ENCODE assay signal across 8 cellular contexts in the genomic region with DNA sequence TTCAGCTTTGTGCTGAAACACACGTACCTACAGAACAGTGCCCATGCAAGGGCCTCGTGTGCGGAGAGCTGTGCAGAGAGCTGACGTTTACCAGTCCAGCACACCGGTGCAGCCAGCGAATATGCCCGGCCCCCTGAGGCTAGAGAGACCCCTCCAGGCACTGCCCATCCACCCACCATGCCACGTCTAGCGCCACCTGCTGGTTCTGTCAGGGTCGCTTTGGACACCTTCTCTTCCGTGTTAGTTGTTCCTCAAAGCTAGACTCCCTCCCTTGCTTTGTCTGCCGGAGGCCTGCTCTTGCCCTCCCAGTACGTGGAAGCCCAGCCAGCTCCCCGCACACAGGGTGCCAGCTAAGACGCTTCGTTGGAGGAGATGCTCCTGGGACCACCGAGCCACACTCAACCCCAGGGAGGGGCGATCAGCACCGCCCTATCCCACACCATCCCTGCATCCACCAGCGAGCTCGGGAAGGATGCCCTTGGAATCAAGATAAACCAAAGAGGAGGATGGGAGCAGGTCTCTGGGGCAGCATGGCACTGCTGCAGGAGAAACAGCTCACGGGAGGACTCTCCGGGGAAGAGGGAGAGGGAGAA. TPM values are rescaled to one million over a fixed set of nuclear protein-coding genes. Genes with fewer than 3 reads are reported as not detected.
DNase-seq lines count a peak whose midpoint lies in the region; ATAC-seq and TF ChIP-seq lines count a peak whose summit lies in the region.

No MANE protein-coding gene starts in this region.

- peaks cover 8% of the 10 kb centered on the region; the same call in 1 of the 2 replicates for H4K20me1 ChIP-seq in DND-41 (ENCODE audit: insufficient read depth, low read length)

- H3K27ac ChIP-seq in DND-41 (ENCODE audit: low read length) (no peak overlapping the region), right cardiac atrium (ENCODE audit: low read length) (no peak overlapping the region)

- H3K9me3 ChIP-seq in DND-41 (ENCODE audit: insufficient read depth, low read length, severe bottlenecking) (no peaks in the 10 kb centered on the region), right cardiac atrium (ENCODE audit: control insufficient read depth, low read length) (no peaks in the 10 kb centered on the region)

- H3K79me2 ChIP-seq in DND-41 (ENCODE audit: insufficient read depth, low read length), result no peaks in the 10 kb centered on the region

- peak; percentile 77 for TF ChIP-seq CTCF in DND-41 (IDR thresholded peaks at IDR 0.05; ENCODE audit: borderline replicate concordance, extremely low read depth, low read length, poor library complexity, severe bottlenecking)

- no peaks in the 10 kb centered on the region for H3K27me3 ChIP-seq in DND-41 (ENCODE audit: insufficient read depth, low read length, poor library complexity)
- H3K27me3 ChIP-seq in right cardiac atrium (ENCODE audit: control insufficient read depth, insufficient read depth), result no peaks in the 10 kb centered on the region

- intact Hi-C loops in right cardiac atrium (cut with DNase I), result no loop called here

- peak; percentile 62; the same call in 2 of the 3 replicates for ATAC-seq in DND-41 (ENCODE audit: insufficient read depth, low read depth)
- ATAC-seq in right cardiac atrium, result peak; percentile 28 to 35
- no peak for ATAC-seq in HG03159 (IDR thresholded peaks at IDR 0.05; ENCODE audit: unreplicated experiment)

- H3K36me3 ChIP-seq in DND-41 (ENCODE audit: insufficient read depth, low read length), result peaks cover 70% of the 10 kb centered on the region

- no peak overlapping the region for H3K9ac ChIP-seq in DND-41 (ENCODE audit: low read depth, low read length)

- DNase-seq in DND-41 (peak; percentile 39), NCI-H1092 (lab: John Stamatoyannopoulos, UW) (peak; percentile 11), activated T-helper 1 cell treated with Interleukin-2 at 50 U/mL for 16 hours (ENCODE audit: low read depth) (peak; percentile 12), right cardiac atrium (no peak), kidney glomerular epithelial cell (lab: John Stamatoyannopoulos, UW) (no peak), NCI-H2107 treated with DMSO at 0.1 percent for 48 hours (lab: John Stamatoyannopoulos, UW; ENCODE audit: unreplicated experiment) (no peak)
- DNase-seq in stimulated activated CD4-positive, alpha-beta T cell treated with anti-CD3 and anti-CD28 coated beads, Interleukin-4, amount 100 ng/mL, for 48 hours (ENCODE audit: low read depth in 2 of 2), result peak; percentile 36 to 54

- 64% methylated on average over 23 of the region's 23 CpGs for WGBS in right cardiac atrium

- H3K4me2 ChIP-seq in DND-41 (ENCODE audit: insufficient read depth, low read length), result no peak overlapping the region

- H3K4me1 ChIP-seq in DND-41 (ENCODE audit: insufficient read depth, low read length) (no peaks in the 10 kb centered on the region), right cardiac atrium (ENCODE audit: control insufficient read depth, insufficient read depth, low read length) (no peaks in the 10 kb centered on the region)

- H2AFZ ChIP-seq in DND-41 (ENCODE audit: low read depth, low read length), result no peak overlapping the region

- no peak overlapping the region for H3K4me3 ChIP-seq in DND-41 (ENCODE audit: low read depth in 1 of 2, low read length in 2 of 2)
- H3K4me3 ChIP-seq in right cardiac atrium (ENCODE audit: low read length), result no peak overlapping the region

RNA-seq across cellular contexts. Expression of a gene that starts 43.4 kb away (rescaled TPM):
- 10 to 100 TPM; 33.2 to 63.5 (median 47.3) TPM for total RNA-seq in right cardiac atrium
- 22.4 TPM for polyA plus RNA-seq in right cardiac atrium

RNA-seq across cellular contexts. Expression of a gene that starts 47.0 kb away (rescaled TPM):
- total RNA-seq in right cardiac atrium, result 1 to 10 TPM in 1 of 4 donors, under 1 TPM in 3; 0.44 to 1.0 (median 0.90) TPM
- polyA plus RNA-seq in right cardiac atrium, result 0.38 TPM

Comparison
In these comparisons a context has a peak if more than half of its experiments do, and no peak if none do; other contexts are left out.
1. DNase-seq: peak in DND-41 (single experiment), NCI-H1092 (single experiment), activated T-helper 1 cell treated with Interleukin-2 at 50 U/mL for 16 hours (single experiment) and stimulated activated CD4-positive, alpha-beta T cell treated with anti-CD3 and anti-CD28 coated beads, Interleukin-4, amount 100 ng/mL, for 48 hours (2 of 2); none in right cardiac atrium (0 of 3), kidney glomerular epithelial cell (single experiment) and NCI-H2107 treated with DMSO at 0.1 percent for 48 hours (single experiment).